Comparison of ENCODE assay signal across 16 cellular contexts in genomic region chr6:107304421-107305025, GRCh38.
DNase-seq lines count a peak whose midpoint lies in the region; ATAC-seq and TF ChIP-seq lines count a peak whose summit lies in the region.
"Had no signal": no experiment of that assay in that cellular context is flagged by ENCODE, and none has a peak within 500 bp of the region (broad histone marks: within the 10 kb centered on the region; RNA-seq: fewer than 3 reads in every experiment).

No MANE protein-coding gene starts in this region.

- peak; percentile 70 for DNase-seq in activated CD8-positive, alpha-beta memory T cell treated with anti-CD3 and anti-CD28 coated beads, Interleukin-2, amount 50 U/mL, for 48 hours
- DNase-seq in activated CD8-positive, alpha-beta memory T cell treated with anti-CD3 and anti-CD28 coated beads for 24 hours, result no peak
- peak; percentile 51 for DNase-seq in RPMI7951 (ENCODE audit: low read depth)
- peak; percentile 35 for DNase-seq in epithelial cell of proximal tubule (ENCODE audit: low read depth)
- peak; percentile 6 to 34 for DNase-seq in stimulated activated CD8-positive, alpha-beta memory T cell treated with anti-CD3 and anti-CD28 coated beads, Interleukin-2, amount 100 ng/mL, for 48 hours (ENCODE audit: low read depth in 2 of 2)
- no peak for DNase-seq in endodermal cell
- no peak for DNase-seq in GM23338 (ENCODE audit: low spot score)
- DNase-seq in GM20000 (ENCODE audit: low spot score), result no peak
- DNase-seq: DMS 273 treated with DMSO at 0.1 percent for 48 hours, heart right ventricle, left ventricle myocardium inferior, NCI-H2107, sigmoid colon had no signal

- H3K27ac ChIP-seq in endodermal cell (ENCODE audit: low read depth, low read length) (no peak overlapping the region), GM23338 (ENCODE audit: low read depth) (no peak overlapping the region)
- H3K27ac ChIP-seq: ascending aorta, heart right ventricle, left ventricle myocardium inferior, sigmoid colon had no signal

- no peaks in the 10 kb centered on the region for H3K36me3 Mint-ChIP-seq in endodermal cell (ENCODE audit: low read depth)
- H3K36me3 Mint-ChIP-seq in GM23338 (ENCODE audit: low read depth), result no peaks in the 10 kb centered on the region

- H3K27ac Mint-ChIP-seq in endodermal cell, result no peak overlapping the region
- no peak overlapping the region for H3K27ac Mint-ChIP-seq in GM23338
- H3K27ac Mint-ChIP-seq: nephron; T-helper 1 cell treated with Interleukin-12 subunit alpha and Interleukin-12 subunit beta and Interleukin-4 antibody, amounts not matched to agents 30 μg/mL and 1 μg/mL, for 36 hours had no signal

- H4K20me1 ChIP-seq in GM23338 (replicated peaks; ENCODE audit: insufficient read depth), result no peaks in the 10 kb centered on the region

- H3K27me3 Mint-ChIP-seq in endodermal cell (ENCODE audit: insufficient read depth) (no peaks in the 10 kb centered on the region), GM23338 (ENCODE audit: insufficient read depth, low read depth, poor library complexity) (no peaks in the 10 kb centered on the region)

- H3K4me3 ChIP-seq in epithelial cell of proximal tubule (ENCODE audit: low read depth, low read length) (no peak overlapping the region), endodermal cell (ENCODE audit: low read length) (no peak overlapping the region), GM23338 (no peak overlapping the region)
- H3K4me3 ChIP-seq: ascending aorta, heart right ventricle, left ventricle myocardium inferior, sigmoid colon had no signal

- no peaks in the 10 kb centered on the region for H3K9me3 ChIP-seq in endodermal cell (ENCODE audit: control insufficient read depth, low read length)
- H3K9me3 ChIP-seq: ascending aorta, heart right ventricle, left ventricle myocardium inferior, sigmoid colon had no signal

- H2AFZ ChIP-seq in GM23338, result no peak overlapping the region

- H3K9ac ChIP-seq in endodermal cell (ENCODE audit: extremely low read depth, low read length, poor library complexity, severe bottlenecking), result no peak overlapping the region

- no peak overlapping the region for H3K4me2 ChIP-seq in GM23338

- no peak for ATAC-seq in GM23338
- ATAC-seq: heart right ventricle had no signal

- H3K27me3 ChIP-seq in endodermal cell (ENCODE audit: control insufficient read depth, insufficient read depth, low read length, poor library complexity, severe bottlenecking) (no peaks in the 10 kb centered on the region), GM23338 (ENCODE audit: insufficient read depth) (no peaks in the 10 kb centered on the region)
- H3K27me3 ChIP-seq: ascending aorta, heart right ventricle, sigmoid colon had no signal

- H3K79me2 ChIP-seq in GM23338 (replicated peaks; ENCODE audit: insufficient read depth), result no peaks in the 10 kb centered on the region

- H3K9me3 Mint-ChIP-seq in endodermal cell, result no peaks in the 10 kb centered on the region
- no peaks in the 10 kb centered on the region for H3K9me3 Mint-ChIP-seq in GM23338
- H3K9me3 Mint-ChIP-seq: T-helper 1 cell treated with Interleukin-12 subunit alpha and Interleukin-12 subunit beta and Interleukin-4 antibody, amounts not matched to agents 30 μg/mL and 1 μg/mL, for 36 hours had no signal

- H3F3A ChIP-seq in GM23338 (replicated peaks; ENCODE audit: low read depth), result no peaks in the 10 kb centered on the region

- H3K36me3 ChIP-seq in endodermal cell (ENCODE audit: control insufficient read depth, insufficient read depth, low read length) (no peaks in the 10 kb centered on the region), GM23338 (ENCODE audit: insufficient read depth) (no peaks in the 10 kb centered on the region)
- H3K36me3 ChIP-seq: ascending aorta, heart right ventricle, left ventricle myocardium inferior, sigmoid colon had no signal

- WGBS in endodermal cell (ENCODE audit: insufficient coverage in 1 of 2, insufficient read length in 1 of 2), 2 experiments, result 80 to 91% methylated on average over 1 to 5 of the region's 5 CpGs

- H3K4me3 Mint-ChIP-seq in endodermal cell (no peak overlapping the region), GM23338 (no peak overlapping the region)
- H3K4me3 Mint-ChIP-seq: nephron; T-helper 1 cell treated with Interleukin-12 subunit alpha and Interleukin-12 subunit beta and Interleukin-4 antibody, amounts not matched to agents 30 μg/mL and 1 μg/mL, for 36 hours had no signal

- H3K4me1 ChIP-seq in endodermal cell (ENCODE audit: control insufficient read depth, insufficient read depth, low read length) (no peaks in the 10 kb centered on the region), GM23338 (ENCODE audit: insufficient read depth) (no peaks in the 10 kb centered on the region)
- H3K4me1 ChIP-seq: ascending aorta, heart right ventricle, left ventricle myocardium inferior, sigmoid colon had no signal

- H3K4me1 Mint-ChIP-seq in endodermal cell, result no peaks in the 10 kb centered on the region
- H3K4me1 Mint-ChIP-seq in GM23338, result peaks cover 13% of the 10 kb centered on the region

- no peak for TF ChIP-seq CTCF in epithelial cell of proximal tubule (conservative IDR thresholded peaks at IDR 0.05; ENCODE audit: low read depth, low read length)
- TF ChIP-seq CTCF in endodermal cell (conservative IDR thresholded peaks at IDR 0.05), result no peak
- no peak for TF ChIP-seq CTCF in GM23338 (conservative IDR thresholded peaks at IDR 0.05; ENCODE audit: low read depth in 2 of 2)
- TF ChIP-seq CTCF in GM20000 (IDR thresholded peaks at IDR 0.05; ENCODE audit: extremely low read depth, missing control alignments), result no peak

- no peaks in the 10 kb centered on the region for H3K9me2 ChIP-seq in GM23338 (ENCODE audit: insufficient read depth)

TF ChIP-seq in GM23338, 12 proteins besides CTCF, POLR2A, EP300 and RAD21 (continues in another document):
- TF ChIP-seq ZNF462 (CRISPR knock-in tag; IDR thresholded peaks at IDR 0.05), result no peak
- no peak for TF ChIP-seq NANOG (IDR thresholded peaks at IDR 0.05; ENCODE audit: borderline replicate concordance)
- TF ChIP-seq JUNB (IDR thresholded peaks at IDR 0.05; ENCODE audit: unreplicated experiment), result no peak
- no peak for TF ChIP-seq ZNF331 (CRISPR knock-in tag; IDR thresholded peaks at IDR 0.05; ENCODE audit: low read depth)

Comparison
In these comparisons a context has a peak if more than half of its experiments do, and no peak if none do; other contexts are left out.
1. DNase-seq: peak in activated CD8-positive, alpha-beta memory T cell treated with anti-CD3 and anti-CD28 coated beads, Interleukin-2, amount 50 U/mL, for 48 hours (single experiment), RPMI7951 (single experiment), epithelial cell of proximal tubule (single experiment) and stimulated activated CD8-positive, alpha-beta memory T cell treated with anti-CD3 and anti-CD28 coated beads, Interleukin-2, amount 100 ng/mL, for 48 hours (2 of 2); none in activated CD8-positive, alpha-beta memory T cell treated with anti-CD3 and anti-CD28 coated beads for 24 hours (single experiment), endodermal cell (single experiment), GM23338 (single experiment) and GM20000 (single experiment).